In genomic region chr3:8324727-8325126, GRCh38 we compare ENCODE assay signal across 8 cellular contexts.
DNase-seq lines count a peak whose midpoint lies in the region; ATAC-seq and TF ChIP-seq lines count a peak whose summit lies in the region.

No MANE protein-coding gene starts in this region.

- no peak overlapping the region for H3K9ac ChIP-seq in NT2/D1 (ENCODE audit: insufficient read length, low read depth)

- no peak for TF ChIP-seq POLR2A in heart left ventricle (IDR thresholded peaks at IDR 0.05)

- ATAC-seq in heart left ventricle (peak; percentile 69 to 80 (median 74)), GM19452 (IDR thresholded peaks at IDR 0.05; ENCODE audit: unreplicated experiment) (no peak)

- H3K9me3 ChIP-seq in NT2/D1 (ENCODE audit: insufficient read depth, low read length) (0 out of 2 replicates have a peak, but pooled peaks cover 10% of the 10 kb centered on the region), heart left ventricle (no peaks in the 10 kb centered on the region)

- no peak overlapping the region for H3K27ac ChIP-seq in heart left ventricle

- H3K4me1 ChIP-seq in NT2/D1 (ENCODE audit: insufficient read depth, insufficient read length) (no peaks in the 10 kb centered on the region), heart left ventricle (peaks cover 0 to 3% (median 0%) of the 10 kb centered on the region in 12 donors)

- intact Hi-C loops in heart left ventricle (cut with DNase I) = loop anchor here in 9 of 10 donors (2.0 to 10.0 kb wide), 7 partner anchors 90 to 310 kb away; no protein-coding TSS in a partner anchor

- DNase-seq in HCEC 1CT = peak; percentile 38
- peak; percentile 42 for DNase-seq in NT2/D1 (ENCODE audit: low read depth, low spot score)
- peak; percentile 2 to 33 for DNase-seq in activated T-helper 1 cell treated with anti-CD3 and anti-CD28 coated beads, Interleukin-2, amount 50 U/mL, for 16 hours (ENCODE audit: low read depth in 1 of 2, low spot score in 1 of 2)
- DNase-seq in heart left ventricle = peak; percentile 16 to 58 (median 28)
- DNase-seq in stimulated activated CD4-positive, alpha-beta T cell treated with anti-CD3 and anti-CD28 coated beads, Interleukin-15, amount 100 ng/mL, for 24 hours = peak; percentile 51
- DNase-seq in NCI-H1436 treated with DMSO at 0.1 percent for 48 hours (lab: John Stamatoyannopoulos, UW) = no peak

- H3K36me3 ChIP-seq in NT2/D1 (ENCODE audit: insufficient read depth, insufficient read length, low read length) (no peaks in the 10 kb centered on the region), heart left ventricle (no peaks in the 10 kb centered on the region)

- H3K27me3 ChIP-seq in NT2/D1 (ENCODE audit: insufficient read depth, insufficient read length) (no peaks in the 10 kb centered on the region), heart left ventricle (no peaks in the 10 kb centered on the region)

- 66 to 84% (median 73%) methylated on average over 3 of the region's 3 CpGs for WGBS in heart left ventricle, 4 donors

- TF ChIP-seq CTCF in GM12873 (IDR thresholded peaks at IDR 0.05; ENCODE audit: insufficient read depth, low read depth, low read length, missing control alignments) (peak; percentile 75), heart left ventricle (IDR thresholded peaks at IDR 0.05) (peak; percentile 28 to 57 (median 45))

- H3K4me3 ChIP-seq in NT2/D1 (ENCODE audit: insufficient read length, low read depth) (no peak overlapping the region), heart left ventricle (no peak overlapping the region)
